Comparison of ENCODE assay signal across 10 cellular contexts in the genomic region with DNA sequence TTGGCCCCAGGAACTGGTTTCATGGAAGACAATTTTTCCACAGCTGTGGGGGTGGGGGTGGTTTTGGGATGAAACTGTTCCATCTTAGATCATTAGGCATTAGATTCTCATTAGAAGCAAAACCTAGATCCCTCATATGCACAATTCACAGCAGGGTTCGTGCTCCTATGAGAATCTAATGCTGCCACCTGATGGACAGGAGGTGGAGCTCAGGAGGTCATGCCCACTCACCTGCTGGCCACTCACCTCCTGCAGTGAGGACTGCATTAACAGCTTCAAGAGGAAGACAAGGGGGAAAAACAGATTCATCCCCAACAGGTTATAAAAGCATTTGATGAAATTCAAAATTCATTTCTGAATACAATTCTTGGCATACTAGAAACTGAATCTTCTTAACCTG. TPM values are rescaled to one million over a fixed set of nuclear protein-coding genes. Genes with fewer than 3 reads are reported as not detected.
DNase-seq lines count a peak whose midpoint lies in the region; ATAC-seq and TF ChIP-seq lines count a peak whose summit lies in the region.
"Had no signal": no experiment of that assay in that cellular context is flagged by ENCODE, and none has a peak within 500 bp of the region (broad histone marks: within the 10 kb centered on the region; RNA-seq: fewer than 3 reads in every experiment).

No MANE protein-coding gene starts in this region.

- H3K9me3 Mint-ChIP-seq in stimulated activated naive CD8-positive, alpha-beta T cell treated with anti-CD3 and anti-CD28 coated beads, Interleukin-15, Interleukin-2, amounts not matched to agents 100 ng/mL and 50 ng/mL, for 24 hours = no peaks in the 10 kb centered on the region
- H3K9me3 Mint-ChIP-seq in stimulated activated naive CD8-positive, alpha-beta T cell treated with anti-CD3 and anti-CD28 coated beads, Interleukin-15, amount 100 ng/mL, for 72 hours = no peaks in the 10 kb centered on the region
- H3K9me3 Mint-ChIP-seq: CD8-positive, alpha-beta T cell had no signal

- H3K4me1 Mint-ChIP-seq in stimulated activated naive CD8-positive, alpha-beta T cell treated with anti-CD3 and anti-CD28 coated beads, Interleukin-15, Interleukin-2, amounts not matched to agents 100 ng/mL and 50 ng/mL, for 24 hours (ENCODE audit: low read depth) = no peaks in the 10 kb centered on the region
- no peaks in the 10 kb centered on the region for H3K4me1 Mint-ChIP-seq in stimulated activated naive CD8-positive, alpha-beta T cell treated with anti-CD3 and anti-CD28 coated beads, Interleukin-15, amount 100 ng/mL, for 72 hours

- TF ChIP-seq CTCF in fibroblast of pulmonary artery (IDR thresholded peaks at IDR 0.05; ENCODE audit: low read length, missing control alignments) = peak; percentile 19

- ATAC-seq in stimulated activated naive CD8-positive, alpha-beta T cell treated with anti-CD3 and anti-CD28 coated beads, Interleukin-15, amount 100 ng/mL, for 72 hours = no peak
- ATAC-seq: CD8-positive, alpha-beta T cell had no signal

- H3K4me3 Mint-ChIP-seq in stimulated activated naive CD8-positive, alpha-beta T cell treated with anti-CD3 and anti-CD28 coated beads, Interleukin-15, Interleukin-2, amounts not matched to agents 100 ng/mL and 50 ng/mL, for 24 hours = no peak overlapping the region
- H3K4me3 Mint-ChIP-seq in stimulated activated naive CD8-positive, alpha-beta T cell treated with anti-CD3 and anti-CD28 coated beads, Interleukin-15, amount 100 ng/mL, for 72 hours = no peak overlapping the region
- H3K4me3 Mint-ChIP-seq: CD8-positive, alpha-beta T cell had no signal

- peaks cover 60% of the 10 kb centered on the region for H3K36me3 Mint-ChIP-seq in stimulated activated naive CD8-positive, alpha-beta T cell treated with anti-CD3 and anti-CD28 coated beads, Interleukin-15, Interleukin-2, amounts not matched to agents 100 ng/mL and 50 ng/mL, for 24 hours (ENCODE audit: low read depth)

- H3K27ac Mint-ChIP-seq in stimulated activated naive CD8-positive, alpha-beta T cell treated with anti-CD3 and anti-CD28 coated beads, Interleukin-15, Interleukin-2, amounts not matched to agents 100 ng/mL and 50 ng/mL, for 24 hours = peak overlapping the region; percentile 6
- no peak overlapping the region for H3K27ac Mint-ChIP-seq in stimulated activated naive CD8-positive, alpha-beta T cell treated with anti-CD3 and anti-CD28 coated beads, Interleukin-15, amount 100 ng/mL, for 72 hours
- H3K27ac Mint-ChIP-seq: CD8-positive, alpha-beta T cell had no signal

- no peaks in the 10 kb centered on the region for H3K27me3 Mint-ChIP-seq in stimulated activated naive CD8-positive, alpha-beta T cell treated with anti-CD3 and anti-CD28 coated beads, Interleukin-15, Interleukin-2, amounts not matched to agents 100 ng/mL and 50 ng/mL, for 24 hours
- H3K27me3 Mint-ChIP-seq in stimulated activated naive CD8-positive, alpha-beta T cell treated with anti-CD3 and anti-CD28 coated beads, Interleukin-15, amount 100 ng/mL, for 72 hours = no peaks in the 10 kb centered on the region

- DNase-seq in stimulated activated naive CD8-positive, alpha-beta T cell treated with anti-CD3 and anti-CD28 coated beads, Interleukin-15, amount 100 ng/mL, for 72 hours = no peak
- DNase-seq in OCI-M1 (lab: John Stamatoyannopoulos, UW) (peak; percentile 28), fibroblast of pulmonary artery (ENCODE audit: low read depth) (peak; percentile 18), dermis blood vessel endothelial cell (no peak), SKM-1 treated with dmso at 0.1 percent for 144 hours (lab: John Stamatoyannopoulos, UW; ENCODE audit: unreplicated experiment) (no peak), occipital lobe (lab: John Stamatoyannopoulos, UW) (no peak), NCI-H446 (lab: John Stamatoyannopoulos, UW) (no peak)
- DNase-seq: CD8-positive, alpha-beta T cell; hippocampal formation had no signal

- no peak overlapping the region for H3K4me3 ChIP-seq in fibroblast of pulmonary artery (replicated peaks; ENCODE audit: low read depth, low read length)

RNA-seq across cellular contexts. Expression of a gene that starts 38.5 kb away (rescaled TPM):
- total RNA-seq in dermis blood vessel endothelial cell = 37.8 and 46.6 TPM in 2 replicates
- 22.0 TPM for total RNA-seq in occipital lobe

RNA-seq across cellular contexts. Expression of a gene that starts 39.0 kb away (rescaled TPM):
- total RNA-seq in dermis blood vessel endothelial cell = 66.4 and 88.5 TPM in 2 replicates
- 33.7 TPM for total RNA-seq in occipital lobe

RNA-seq across cellular contexts. Expression of a gene that starts 39.9 kb away (rescaled TPM):
- total RNA-seq in dermis blood vessel endothelial cell (88.1 and 99.4 TPM in 2 replicates), occipital lobe (22.8 TPM)
- total RNA-seq: CD8-positive, alpha-beta T cell had no signal

Comparison
In these comparisons a context has a peak if more than half of its experiments do, and no peak if none do; other contexts are left out.
1. DNase-seq: peak in OCI-M1 (single experiment) and fibroblast of pulmonary artery (single experiment); none in stimulated activated naive CD8-positive, alpha-beta T cell treated with anti-CD3 and anti-CD28 coated beads, Interleukin-15, amount 100 ng/mL, for 72 hours (0 of 2), dermis blood vessel endothelial cell (single experiment), SKM-1 treated with dmso at 0.1 percent for 144 hours (single experiment), occipital lobe (single experiment) and NCI-H446 (0 of 2).